10 cellular contexts compared by ENCODE assay signal in genomic region chr3:159787191-159787590, GRCh38. TPM values are rescaled to one million over a fixed set of nuclear protein-coding genes. Genes with fewer than 3 reads are reported as not detected.
DNase-seq lines count a peak whose midpoint lies in the region; ATAC-seq and TF ChIP-seq lines count a peak whose summit lies in the region.
"Had no signal": no experiment of that assay in that cellular context is flagged by ENCODE, and none has a peak within 500 bp of the region (broad histone marks: within the 10 kb centered on the region; RNA-seq: fewer than 3 reads in every experiment).

No MANE protein-coding gene starts in this region.

- TF ChIP-seq POLR2A in HCT116 (IDR thresholded peaks at IDR 0.05; ENCODE audit: borderline replicate concordance, extremely low read depth, insufficient read depth, insufficient read length) (no peak), gastroesophageal sphincter (IDR thresholded peaks at IDR 0.05) (no peak)

- no peak for TF ChIP-seq EP300 in gastroesophageal sphincter (IDR thresholded peaks at IDR 0.05)

- H3K4me1 ChIP-seq in HCT116 (ENCODE audit: control insufficient read depth in 1 of 2, insufficient read depth in 2 of 2, low read length in 2 of 2) (peaks cover 35 to 46% of the 10 kb centered on the region in 2 experiments), gastroesophageal sphincter (peaks cover 5 to 98% (median 45%) of the 10 kb centered on the region in 3 donors), subcutaneous abdominal adipose tissue (ENCODE audit: control insufficient read depth in 5 of 5, insufficient read depth in 5 of 5, low read length in 5 of 5) (peaks cover 0 to 47% (median 44%) of the 10 kb centered on the region in 5 donors), A673 (ENCODE audit: insufficient read depth, low read length, poor library complexity, severe bottlenecking) (no peaks in the 10 kb centered on the region)
- H3K4me1 ChIP-seq: testis had no signal

- intact Hi-C loops in HCT116 (cut with micrococcal nuclease) (loop anchor here (1.0 kb wide), 1 partner anchor 22 kb away; no protein-coding TSS in a partner anchor), A673 (cut with micrococcal nuclease; ENCODE audit: unreplicated experiment) (no loop called here)

- H3K79me2 ChIP-seq in HCT116 (ENCODE audit: insufficient read depth, low read length): peaks cover 16% of the 10 kb centered on the region; the same call in 1 of the 2 replicates

- H3K9me3 ChIP-seq in HCT116 (ENCODE audit: control insufficient read depth in 1 of 2, insufficient read depth in 1 of 2, low read depth in 1 of 2, low read length in 2 of 2) (no peaks in the 10 kb centered on the region), gastroesophageal sphincter (no peaks in the 10 kb centered on the region), subcutaneous abdominal adipose tissue (ENCODE audit: control insufficient read depth in 5 of 5, low read length in 5 of 5) (no peaks in the 10 kb centered on the region), A673 (ENCODE audit: low read depth, low read length, poor library complexity, severe bottlenecking) (no peaks in the 10 kb centered on the region)
- H3K9me3 ChIP-seq: testis had no signal

- H3K9ac ChIP-seq in HCT116 (ENCODE audit: low read length) (peak overlapping the region; percentile 49), subcutaneous abdominal adipose tissue (ENCODE audit: low read length in 5 of 5) (no peak overlapping the region)

- H3K9me2 ChIP-seq in HCT116 (ENCODE audit: insufficient read depth): no peaks in the 10 kb centered on the region

- 48 to 49% methylated on average over 4 of the region's 4 CpGs for WGBS in gastroesophageal sphincter (ENCODE audit: low coverage in 1 of 2), 2 donors

- POLR2A ChIA-PET in HCT116 (lab: Charles Lee): interaction anchor here (0.6 kb wide), 1 partner anchor 22 kb away, joined by 3 read pairs; no protein-coding TSS in a partner anchor
- POLR2A ChIA-PET in A673 (lab: Charles Lee; ENCODE audit: low non-redundant PET): no interaction called here

- peak overlapping the region; percentile 80 for H3K4me2 ChIP-seq in HCT116 (ENCODE audit: low read length)

- H3K4me3 ChIP-seq in HCT116 (replicated peaks in 1 of 2; ENCODE audit: low read depth in 1 of 2, low read length in 2 of 2) (peak overlapping the region in 1 of 2 experiments; percentile 29; a peak in 2 of 4 replicates), gastroesophageal sphincter (no peak overlapping the region), subcutaneous abdominal adipose tissue (ENCODE audit: low read depth in 1 of 5, low read length in 5 of 5) (no peak overlapping the region), A673 (ENCODE audit: low read depth, low read length, poor library complexity, severe bottlenecking) (no peak overlapping the region)
- H3K4me3 ChIP-seq: testis had no signal

- CTCF ChIA-PET in HCT116 (lab: Charles Lee): interaction anchor here (0.6 to 0.9 kb wide), 2 partner anchors 20 to 201 kb away, joined by 3 read pairs; no protein-coding TSS in a partner anchor
- CTCF ChIA-PET in A673 (lab: Charles Lee): no interaction called here

- H3K27me3 ChIP-seq in HCT116 (ENCODE audit: insufficient read depth, low read length) (no peaks in the 10 kb centered on the region), gastroesophageal sphincter (no peaks in the 10 kb centered on the region), subcutaneous abdominal adipose tissue (ENCODE audit: control insufficient read depth in 5 of 5, insufficient read depth in 4 of 5, low read length in 5 of 5) (no peaks in the 10 kb centered on the region), A673 (replicated peaks; ENCODE audit: insufficient read depth, low read depth, low read length, poor library complexity) (no peaks in the 10 kb centered on the region)
- H3K27me3 ChIP-seq: testis had no signal

- H3K27ac Mint-ChIP-seq in natural killer cell treated with Interleukin-12 subunit alpha and Interleukin-12 subunit beta and Interleukin-15 and Interleukin-18, amount 100 ng/mL, for 72 hours: no peak overlapping the region
- H3K27ac Mint-ChIP-seq: activated naive CD8-positive, alpha-beta T cell treated with anti-CD3 and anti-CD28 coated beads, Interleukin-2, amount 50 U/mL, for 24 hours; T-helper 1 cell treated with Interleukin-12 subunit alpha and Interleukin-12 subunit beta and Interleukin-4 antibody, amounts not matched to agents 30 μg/mL and 1 μg/mL, for 36 hours had no signal

- no peaks in the 10 kb centered on the region for H3K9me3 Mint-ChIP-seq in natural killer cell treated with Interleukin-12 subunit alpha and Interleukin-12 subunit beta and Interleukin-15 and Interleukin-18, amount 100 ng/mL, for 72 hours
- H3K9me3 Mint-ChIP-seq: activated naive CD8-positive, alpha-beta T cell treated with anti-CD3 and anti-CD28 coated beads, Interleukin-2, amount 50 U/mL, for 24 hours; T-helper 1 cell treated with Interleukin-12 subunit alpha and Interleukin-12 subunit beta and Interleukin-4 antibody, amounts not matched to agents 30 μg/mL and 1 μg/mL, for 36 hours had no signal

- H3K27ac ChIP-seq in HCT116 (ENCODE audit: low read depth, low read length) (peak overlapping the region; percentile 49), gastroesophageal sphincter (peak overlapping the region; percentile 77 to 100 (median 90)), subcutaneous abdominal adipose tissue (ENCODE audit: low read depth, low read length) (peak overlapping the region; percentile 88), A673 (ENCODE audit: low read depth, low read length, poor library complexity, severe bottlenecking) (no peak overlapping the region)
- H3K27ac ChIP-seq: testis had no signal

- H2AFZ ChIP-seq in HCT116 (ENCODE audit: low read depth, low read length, poor library complexity, severe bottlenecking): peak overlapping the region; percentile 4

- BruUV-seq in HCT116 (replicated peaks; lab: Mats Ljungman, UMichigan): no TSS peak
- no TSS peak for BruUV-seq in A673 (replicated peaks; lab: Mats Ljungman, UMichigan)

- ATAC-seq in HCT116 (peak; percentile 85), gastroesophageal sphincter (no peak)
- ATAC-seq in natural killer cell treated with Interleukin-12 subunit alpha and Interleukin-12 subunit beta and Interleukin-15 and Interleukin-18, amount 100 ng/mL, for 72 hours: no peak

- no peaks in the 10 kb centered on the region for H3K4me1 Mint-ChIP-seq in natural killer cell treated with Interleukin-12 subunit alpha and Interleukin-12 subunit beta and Interleukin-15 and Interleukin-18, amount 100 ng/mL, for 72 hours (ENCODE audit: low read depth in 2 of 2)

- TF ChIP-seq CTCF in HCT116 (IDR thresholded peaks at IDR 0.05 in 2 of 3, conservative IDR thresholded peaks at IDR 0.05 in 1 of 3; ENCODE audit: borderline replicate concordance in 1 of 3, insufficient read depth in 1 of 3, low read depth in 2 of 3, low read length in 2 of 3) (no peak), gastroesophageal sphincter (IDR thresholded peaks at IDR 0.05) (no peak), A673 (conservative IDR thresholded peaks at IDR 0.05; ENCODE audit: low read depth, low read length) (no peak)

- TF ChIP-seq RAD21 in HCT116 (IDR thresholded peaks at IDR 0.05; ENCODE audit: low read depth): no peak

- DNase-seq in HCT116 (ENCODE audit: low read depth, low spot score): peak; percentile 82
- peak; percentile 23 to 68 for DNase-seq in SW 1271 (lab: John Stamatoyannopoulos, UW)
- no peak for DNase-seq in natural killer cell treated with Interleukin-12 subunit alpha and Interleukin-12 subunit beta and Interleukin-15 and Interleukin-18, amount 100 ng/mL, for 72 hours (ENCODE audit: low spot score)
- DNase-seq in A673 (ENCODE audit: low spot score): no peak
- DNase-seq in T-helper 9 cell: no peak
- DNase-seq: activated naive CD8-positive, alpha-beta T cell treated with anti-CD3 and anti-CD28 coated beads, Interleukin-2, amount 50 U/mL, for 24 hours; testis had no signal

- H3K27me3 Mint-ChIP-seq in natural killer cell treated with Interleukin-12 subunit alpha and Interleukin-12 subunit beta and Interleukin-15 and Interleukin-18, amount 100 ng/mL, for 72 hours: peaks cover 6 to 7% of the 10 kb centered on the region in 2 donors

- no peaks in the 10 kb centered on the region for H4K20me1 ChIP-seq in HCT116 (ENCODE audit: insufficient read depth)

- no peak overlapping the region for H3K4me3 Mint-ChIP-seq in natural killer cell treated with Interleukin-12 subunit alpha and Interleukin-12 subunit beta and Interleukin-15 and Interleukin-18, amount 100 ng/mL, for 72 hours
- H3K4me3 Mint-ChIP-seq: activated naive CD8-positive, alpha-beta T cell treated with anti-CD3 and anti-CD28 coated beads, Interleukin-2, amount 50 U/mL, for 24 hours; T-helper 1 cell treated with Interleukin-12 subunit alpha and Interleukin-12 subunit beta and Interleukin-4 antibody, amounts not matched to agents 30 μg/mL and 1 μg/mL, for 36 hours had no signal

- H3K36me3 ChIP-seq in HCT116 (ENCODE audit: control insufficient read depth in 1 of 2, insufficient read depth in 2 of 2, low read length in 2 of 2): no peaks in the 10 kb centered on the region
- H3K36me3 ChIP-seq in gastroesophageal sphincter: no peaks in the 10 kb centered on the region
- H3K36me3 ChIP-seq in subcutaneous abdominal adipose tissue (ENCODE audit: control insufficient read depth in 5 of 5, insufficient read depth in 5 of 5, low read length in 5 of 5): no peaks in the 10 kb centered on the region
- no peaks in the 10 kb centered on the region for H3K36me3 ChIP-seq in A673 (ENCODE audit: insufficient read depth, low read length, poor library complexity, severe bottlenecking)

- RAD21 ChIA-PET in HCT116 (lab: Charles Lee; ENCODE audit: low non-redundant PET in 1 of 2, low total read pairs in 2 of 2, uncharacterized antibody in 2 of 2, unreplicated experiment in 2 of 2): no interaction called here

- H3K36me3 Mint-ChIP-seq in natural killer cell treated with Interleukin-12 subunit alpha and Interleukin-12 subunit beta and Interleukin-15 and Interleukin-18, amount 100 ng/mL, for 72 hours: no peaks in the 10 kb centered on the region

TF ChIP-seq in HCT116, 20 proteins besides CTCF, POLR2A, EP300 and RAD21 (continues in another document):
- TF ChIP-seq YY1 (IDR thresholded peaks at IDR 0.05; ENCODE audit: extremely low read depth, insufficient replicate concordance, low read depth, low read length) (no peak), ELF1 (IDR thresholded peaks at IDR 0.05; ENCODE audit: borderline replicate concordance, low read depth) (no peak), FOSL1 (IDR thresholded peaks at IDR 0.05; ENCODE audit: low read depth) (peak; percentile 80), CBX3 (IDR thresholded peaks at IDR 0.05; ENCODE audit: low read depth) (peak; percentile 54; the same call in 1 of the 2 replicates), EZH2 (IDR thresholded peaks at IDR 0.05) (no peak), JUND (IDR thresholded peaks at IDR 0.05) (peak; percentile 82), ATF3 (IDR thresholded peaks at IDR 0.05) (no peak)

RNA-seq across cellular contexts. Expression of gene SCHIP1, which starts 52.5 kb away (rescaled TPM):
- 0.34 TPM for total RNA-seq in HCT116 (2021; ENCODE audit: unreplicated experiment)
- 0.52 and 1.2 TPM in 2 replicates for polyA plus RNA-seq in HCT116 (2012)
- 10 to 100 TPM; 19.6 to 47.1 (median 30.2) TPM for total RNA-seq in gastroesophageal sphincter
- not detected for total RNA-seq in natural killer cell treated with Interleukin-12 subunit alpha and Interleukin-12 subunit beta and Interleukin-15 and Interleukin-18, amount 100 ng/mL, for 72 hours
- 0.11 and 0.35 TPM in 2 replicates for total RNA-seq in A673 (2021)

Comparison
In these comparisons a context has a peak if more than half of its experiments do, and no peak if none do; other contexts are left out.
1. DNase-seq: peak in HCT116 (single experiment) and SW 1271 (2 of 2); none in natural killer cell treated with Interleukin-12 subunit alpha and Interleukin-12 subunit beta and Interleukin-15 and Interleukin-18, amount 100 ng/mL, for 72 hours (single experiment), A673 (single experiment) and T-helper 9 cell (single experiment).
2. RNA of gene SCHIP1, which starts 52.5 kb away (total RNA-seq): 19.6 to 47.1 TPM in gastroesophageal sphincter; 0.34 TPM in HCT116 (single experiment), 0.11 to 0.35 TPM in A673 and not detected in natural killer cell treated with Interleukin-12 subunit alpha and Interleukin-12 subunit beta and Interleukin-15 and Interleukin-18, amount 100 ng/mL, for 72 hours; every median in the first group is over 10 times any median in the second.